ENCODE assay signal across 15 cellular contexts in genomic region chr17:50205111-50205821, GRCh38. TPM values are rescaled to one million over a fixed set of nuclear protein-coding genes. Genes with fewer than 3 reads are reported as not detected.
DNase-seq lines count a peak whose midpoint lies in the region; ATAC-seq and TF ChIP-seq lines count a peak whose summit lies in the region.
"Had no signal": no experiment of that assay in that cellular context is flagged by ENCODE, and none has a peak within 500 bp of the region (broad histone marks: within the 10 kb centered on the region; RNA-seq: fewer than 3 reads in every experiment).

No MANE protein-coding gene starts in this region.

- H3K4ac ChIP-seq in IMR-90 (ENCODE audit: low read depth, low read length) = peak overlapping the region; percentile 99

- H2BK120ac ChIP-seq in IMR-90 (ENCODE audit: low read depth, low read length) = peak overlapping the region; percentile 99

- no peak overlapping the region for H3K27ac Mint-ChIP-seq in activated T-cell treated with anti-CD3 and anti-CD28 coated beads, Interleukin-2, amount 50 U/mL, for 24 hours
- H3K27ac Mint-ChIP-seq: activated naive CD8-positive, alpha-beta T cell; stimulated activated effector memory CD8-positive, alpha-beta T cell treated with anti-CD3 and anti-CD28 coated beads, Interleukin-12 subunit alpha, Interleukin-12 subunit beta, amount 100 ng/mL, for 72 hours had no signal

- H3K27me3 ChIP-seq in IMR-90 (ENCODE audit: control insufficient read depth, insufficient read depth, low read length) (no peaks in the 10 kb centered on the region), esophagus squamous epithelium (peaks cover 0 to 90% (median 0%) of the 10 kb centered on the region in 4 donors), muscle layer of duodenum (ENCODE audit: low read depth, low read length) (peaks cover 8% of the 10 kb centered on the region), thoracic aorta (replicated peaks; ENCODE audit: insufficient read depth) (no peaks in the 10 kb centered on the region)

- H2AK5ac ChIP-seq in IMR-90 (ENCODE audit: low read depth, low read length) = peak overlapping the region; percentile 96

- H3K36me3 ChIP-seq in IMR-90 (ENCODE audit: control insufficient read depth, insufficient read depth, low read length) = peaks cover 2% of the 10 kb centered on the region; the same call in 1 of the 2 replicates
- H3K36me3 ChIP-seq in esophagus squamous epithelium = no peaks in the 10 kb centered on the region
- H3K36me3 ChIP-seq in muscle layer of duodenum (ENCODE audit: control insufficient read depth in 1 of 2, insufficient read depth in 2 of 2, low read length in 2 of 2) = peaks cover 0 to 11% of the 10 kb centered on the region in 2 donors
- no peaks in the 10 kb centered on the region for H3K36me3 ChIP-seq in thoracic aorta
- H3K36me3 ChIP-seq: HAP-1 had no signal

- peak overlapping the region; percentile 100 for H4K91ac ChIP-seq in IMR-90 (ENCODE audit: insufficient read depth, low read depth, low read length)

- H2BK20ac ChIP-seq in IMR-90 (ENCODE audit: low read depth, low read length) = peak overlapping the region; percentile 98

- H2BK5ac ChIP-seq in IMR-90 (ENCODE audit: low read depth, low read length, poor library complexity, severe bottlenecking) = peak overlapping the region; percentile 97

- H3K4me1 Mint-ChIP-seq in activated T-cell treated with anti-CD3 and anti-CD28 coated beads, Interleukin-2, amount 50 U/mL, for 24 hours (ENCODE audit: low read depth) = peaks cover 14% of the 10 kb centered on the region

- DNase-seq in IMR-90 (peak; percentile 60), esophagus squamous epithelium (lab: John Stamatoyannopoulos, UW) (no peak), thoracic aorta (ENCODE audit: low spot score) (no peak)
- no peak for DNase-seq in activated T-cell treated with anti-CD3 and anti-CD28 coated beads, Interleukin-2, amount 50 U/mL, for 24 hours
- DNase-seq: effector CD8-positive, alpha-beta T cell; Karpas-422; NCI-H2081 had no signal

- H3K27me3 Mint-ChIP-seq in activated T-cell treated with anti-CD3 and anti-CD28 coated beads, Interleukin-2, amount 50 U/mL, for 24 hours = peaks cover 87% of the 10 kb centered on the region

- 25% methylated on average over 8 of the region's 9 CpGs; no CpG with 5 or more reads in 1 of the 2 experiments for WGBS in IMR-90 (ENCODE audit: extremely low coverage in 2 of 2, insufficient read length in 1 of 2), 2 experiments
- 56 to 67% methylated on average over 9 of the region's 9 CpGs for WGBS in esophagus squamous epithelium, 2 donors

- CTCF ChIA-PET in IMR-90 (lab: Yijun Ruan, JAX) = interaction anchor here (1.0 kb wide), 1 partner anchor 65 kb away, joined by 3 read pairs; no protein-coding TSS in a partner anchor

- peak overlapping the region; percentile 66 for H4K5ac ChIP-seq in IMR-90 (ENCODE audit: low read depth, low read length)

- peak overlapping the region; percentile 98 for H2BK15ac ChIP-seq in IMR-90 (ENCODE audit: low read depth, low read length)

- H3K4me1 ChIP-seq in IMR-90 (ENCODE audit: control insufficient read depth, insufficient read depth, low read length) (peaks cover 60% of the 10 kb centered on the region), esophagus squamous epithelium (peaks cover 12 to 89% (median 19%) of the 10 kb centered on the region in 3 donors), muscle layer of duodenum (ENCODE audit: control insufficient read depth in 1 of 2, insufficient read depth in 2 of 2, low read length in 2 of 2) (peaks cover 4 to 39% of the 10 kb centered on the region in 2 donors), thoracic aorta (ENCODE audit: control insufficient read depth in 1 of 2, low read depth in 2 of 2) (peaks cover 18 to 84% of the 10 kb centered on the region in 2 donors)

- peak overlapping the region; percentile 6 for H2AFZ ChIP-seq in IMR-90 (replicated peaks; ENCODE audit: low read length, poor library complexity)

- H3K56ac ChIP-seq in IMR-90 (ENCODE audit: extremely low read depth, insufficient read depth, low read length) = peak overlapping the region; percentile 94

- peak overlapping the region; percentile 55 to 96 for H4K8ac ChIP-seq in IMR-90 (ENCODE audit: low read depth in 2 of 2, low read length in 2 of 2)

- H3K9ac ChIP-seq in IMR-90 (ENCODE audit: low read depth, low read length) = peak overlapping the region; percentile 71

- H3K36me3 Mint-ChIP-seq in activated T-cell treated with anti-CD3 and anti-CD28 coated beads, Interleukin-2, amount 50 U/mL, for 24 hours (ENCODE audit: low read depth) = no peaks in the 10 kb centered on the region
- H3K36me3 Mint-ChIP-seq: activated naive CD8-positive, alpha-beta T cell; stimulated activated effector memory CD8-positive, alpha-beta T cell treated with anti-CD3 and anti-CD28 coated beads, Interleukin-12 subunit alpha, Interleukin-12 subunit beta, amount 100 ng/mL, for 72 hours had no signal

- no TSS peak for BruUV-seq in IMR-90 (replicated peaks; lab: Mats Ljungman, UMichigan)

- no peaks in the 10 kb centered on the region for H3K9me3 Mint-ChIP-seq in activated T-cell treated with anti-CD3 and anti-CD28 coated beads, Interleukin-2, amount 50 U/mL, for 24 hours
- H3K9me3 Mint-ChIP-seq: stimulated activated effector memory CD8-positive, alpha-beta T cell treated with anti-CD3 and anti-CD28 coated beads, Interleukin-12 subunit alpha, Interleukin-12 subunit beta, amount 100 ng/mL, for 72 hours had no signal

- H3K27ac ChIP-seq in IMR-90 (ENCODE audit: insufficient read depth, low read length) (peak overlapping the region; percentile 96), esophagus squamous epithelium (peak overlapping the region in 3 of 4 donors; percentile 71 to 89 (median 75)), muscle layer of duodenum (ENCODE audit: low read length) (peak overlapping the region; percentile 27), thoracic aorta (peak overlapping the region; percentile 10 to 48)

- H3K18ac ChIP-seq in IMR-90 (ENCODE audit: low read depth, low read length) = peak overlapping the region; percentile 82

- peaks cover 26% of the 10 kb centered on the region for H3K9me1 ChIP-seq in IMR-90 (ENCODE audit: insufficient read depth, low read length)

- no peak; the same call in 1 of the 2 replicates for TF ChIP-seq RAD21 in IMR-90 (IDR thresholded peaks at IDR 0.05; ENCODE audit: low read length)

- H3K4me3 Mint-ChIP-seq in activated T-cell treated with anti-CD3 and anti-CD28 coated beads, Interleukin-2, amount 50 U/mL, for 24 hours = no peak overlapping the region
- H3K4me3 Mint-ChIP-seq: activated naive CD8-positive, alpha-beta T cell; stimulated activated effector memory CD8-positive, alpha-beta T cell treated with anti-CD3 and anti-CD28 coated beads, Interleukin-12 subunit alpha, Interleukin-12 subunit beta, amount 100 ng/mL, for 72 hours had no signal

- peaks cover 14 to 72% of the 10 kb centered on the region in 2 experiments; a peak in 3 of 4 replicates for H3K79me1 ChIP-seq in IMR-90 (ENCODE audit: low read depth in 1 of 2, low read length in 2 of 2)

- peak overlapping the region; percentile 94 for H3K14ac ChIP-seq in IMR-90 (replicated peaks; ENCODE audit: low read depth, low read length)

- H3K23ac ChIP-seq in IMR-90 (ENCODE audit: low read depth, low read length) = peak overlapping the region; percentile 97

- peak overlapping the region; percentile 49 for H3K4me2 ChIP-seq in IMR-90 (ENCODE audit: low read depth, low read length)

- intact Hi-C loops in IMR-90 (cut with micrococcal nuclease) = no loop called here
- intact Hi-C loops in esophagus squamous epithelium (cut with DNase I) = no loop called here

- peak overlapping the region; percentile 92 for H2AK9ac ChIP-seq in IMR-90 (replicated peaks; ENCODE audit: low read depth, low read length, poor library complexity)

- ATAC-seq in IMR-90 (ENCODE audit: low read depth) (no peak), thoracic aorta (ENCODE audit: insufficient number of reproducible peaks, low FRiP score, low read depth) (no peak), GM21360 (IDR thresholded peaks at IDR 0.05; ENCODE audit: unreplicated experiment) (no peak), HG03280 (IDR thresholded peaks at IDR 0.05; ENCODE audit: unreplicated experiment) (no peak), GM19455 (IDR thresholded peaks at IDR 0.05; ENCODE audit: unreplicated experiment) (no peak)
- ATAC-seq: stimulated activated effector memory CD8-positive, alpha-beta T cell treated with anti-CD3 and anti-CD28 coated beads, Interleukin-12 subunit alpha, Interleukin-12 subunit beta, amount 100 ng/mL, for 72 hours had no signal

- no peak; the same call in none of the 2 replicates for TF ChIP-seq POLR2A in IMR-90 (IDR thresholded peaks at IDR 0.05; ENCODE audit: low read depth, low read length)
- TF ChIP-seq POLR2A in esophagus squamous epithelium (IDR thresholded peaks at IDR 0.05) = no peak

- POLR2A ChIA-PET in IMR-90 (lab: Charles Lee; ENCODE audit: unreplicated experiment) = interaction anchor here (0.7 to 8.6 kb wide), 4 partner anchors 9 to 84 kb away, joined by 3 to 149 read pairs (median 4); no protein-coding TSS in a partner anchor

- TF ChIP-seq CTCF in IMR-90 (conservative IDR thresholded peaks at IDR 0.05; ENCODE audit: low read depth, low read length) = no peak
- TF ChIP-seq CTCF in esophagus squamous epithelium (IDR thresholded peaks at IDR 0.05) = no peak
- TF ChIP-seq CTCF in thoracic aorta (IDR thresholded peaks at IDR 0.05) = no peak

- no peaks in the 10 kb centered on the region for H3K9me3 ChIP-seq in IMR-90 (ENCODE audit: control insufficient read depth, insufficient read depth, low read length)
- H3K9me3 ChIP-seq in esophagus squamous epithelium = no peaks in the 10 kb centered on the region
- no peaks in the 10 kb centered on the region for H3K9me3 ChIP-seq in muscle layer of duodenum (ENCODE audit: control insufficient read depth in 1 of 2, low read length in 2 of 2)
- no peaks in the 10 kb centered on the region for H3K9me3 ChIP-seq in thoracic aorta
- H3K9me3 ChIP-seq: HAP-1 had no signal

- peaks cover 12% of the 10 kb centered on the region for H4K20me1 ChIP-seq in IMR-90 (ENCODE audit: insufficient read depth, low read length)

- in situ Hi-C loops in IMR-90 (cut with MboI; ENCODE audit: low sequenced_read_pairs) = no loop called here

- dilution Hi-C loops in IMR-90 (cut with HindIII; ENCODE audit: low sequenced_read_pairs, unreplicated experiment) = no loop called here

- H3K4me3 ChIP-seq in IMR-90 (ENCODE audit: insufficient read depth, low read depth, low read length) (no peak overlapping the region), esophagus squamous epithelium (no peak overlapping the region), muscle layer of duodenum (ENCODE audit: low read depth in 1 of 2, low read length in 2 of 2) (no peak overlapping the region), thoracic aorta (no peak overlapping the region)
- H3K4me3 ChIP-seq: HAP-1 had no signal

RNA-seq across cellular contexts. Expression of gene COL1A1, which starts 3.8 kb away (rescaled TPM):
- 1,825 and 2,180 TPM in 2 replicates for total RNA-seq in IMR-90 (2012; rRNA removed)
- polyA plus RNA-seq in IMR-90 (2012; rRNA removed) = 4,117 and 4,350 TPM in 2 replicates
- polyA plus RNA-seq in IMR-90 (2012; cell fraction: cytosol; rRNA removed) = 6,648 and 7,973 TPM in 2 replicates
- polyA plus RNA-seq in IMR-90 (2012; cell fraction: nucleus; rRNA removed; ENCODE audit: low replicate concordance) = 7,018 and 18,611 TPM in 2 replicates
- 10 to 100 TPM; 12.4 to 20.8 (median 19.7) TPM for total RNA-seq in esophagus squamous epithelium
- total RNA-seq in thoracic aorta = 100 to 1,000 TPM; 261 to 270 TPM

RNA-seq across cellular contexts. Expression of gene SGCA, which starts 39.5 kb away (rescaled TPM):
- total RNA-seq in IMR-90 (2012; rRNA removed) (not detected in 2 replicates), esophagus squamous epithelium (10 to 100 TPM in 1 of 4 donors, 1 to 10 TPM in 3; 1.9 to 15.1 (median 6.9) TPM), thoracic aorta (100 to 1,000 TPM in 1 of 2 donors, 10 to 100 TPM in 1; 95.5 to 158 TPM)
- polyA plus RNA-seq in IMR-90 (2012; rRNA removed) = 0.19 and 0.55 TPM in 2 replicates
- polyA plus RNA-seq in IMR-90 (2012; cell fraction: cytosol; rRNA removed) = 0.36 and 0.43 TPM in 2 replicates
- 0.34 TPM in 1 of 2 replicates, not detected in the other for polyA plus RNA-seq in IMR-90 (2012; cell fraction: nucleus; rRNA removed; ENCODE audit: low replicate concordance)
- total RNA-seq: T-helper 2 cell treated with Interferon-gamma antibody and Interleukin-4, amounts not matched to agents 100 ng/mL and 5 ng/mL, for 36 hours had no signal

RNA-seq across cellular contexts. Expression of gene PPP1R9B, which starts 54.8 kb away (rescaled TPM):
- total RNA-seq in IMR-90 (2012; rRNA removed) (28.0 and 38.6 TPM in 2 replicates), esophagus squamous epithelium (10 to 100 TPM; 24.9 to 35.9 (median 28.2) TPM), thoracic aorta (10 to 100 TPM; 53.3 to 67.1 TPM)
- 23.0 and 25.8 TPM in 2 replicates for polyA plus RNA-seq in IMR-90 (2012; rRNA removed)
- polyA plus RNA-seq in IMR-90 (2012; cell fraction: cytosol; rRNA removed) = 16.2 and 19.3 TPM in 2 replicates
- 42.2 and 55.1 TPM in 2 replicates for polyA plus RNA-seq in IMR-90 (2012; cell fraction: nucleus; rRNA removed; ENCODE audit: low replicate concordance)

Comparison
In these comparisons a context has a peak if more than half of its experiments do, and no peak if none do; other contexts are left out.
1. H3K27ac ChIP-seq: peak in every context shown above with its lines; median percentile 96 in IMR-90; 75 in esophagus squamous epithelium; 29 in thoracic aorta; 27 in muscle layer of duodenum.
2. RNA of gene COL1A1, which starts 3.8 kb away (total RNA-seq): 1,825 to 2,180 TPM in IMR-90 and 261 to 270 TPM in thoracic aorta; 12.4 to 20.8 TPM in esophagus squamous epithelium; every median in the first group is over 10 times any median in the second.
3. RNA of gene SGCA, which starts 39.5 kb away (total RNA-seq): 95.5 to 158 TPM in thoracic aorta; 1.9 to 15.1 TPM in esophagus squamous epithelium and not detected in IMR-90; every median in the first group is over 4 times any median in the second.